ENCODE assay signal across 20 cellular contexts in genomic region chr2:50648031-50648430, GRCh38.
DNase-seq lines count a peak whose midpoint lies in the region; ATAC-seq, FAIRE-seq and TF ChIP-seq lines count a peak whose summit lies in the region.
"Had no signal": no experiment of that assay in that cellular context is flagged by ENCODE, and none has a peak within 500 bp of the region (broad histone marks: within the 10 kb centered on the region; RNA-seq: fewer than 3 reads in every experiment).

No MANE protein-coding gene starts in this region.

- H3K27me3 ChIP-seq in Caco-2 (replicated peaks; ENCODE audit: control insufficient read depth, insufficient read depth, low read length), result no peaks in the 10 kb centered on the region
- H3K27me3 ChIP-seq: BLaER1 had no signal

- H3K9me3 Mint-ChIP-seq in Caco-2 (ENCODE audit: unreplicated experiment), result no peaks in the 10 kb centered on the region

- intact Hi-C loops in Caco-2 (cut with micrococcal nuclease; ENCODE audit: unreplicated experiment) (no loop called here), Right ventricle myocardium superior (cut with DNase I) (no loop called here)

- H3K4me3 Mint-ChIP-seq in Caco-2 (ENCODE audit: unreplicated experiment), result no peak overlapping the region
- H3K4me3 Mint-ChIP-seq: CD4-positive, CD25-positive, alpha-beta regulatory T cell had no signal

- no peaks in the 10 kb centered on the region for H3K36me3 Mint-ChIP-seq in Caco-2 (ENCODE audit: insufficient read depth, unreplicated experiment)
- H3K36me3 Mint-ChIP-seq: CD4-positive, CD25-positive, alpha-beta regulatory T cell had no signal

- no peak for ATAC-seq in Right ventricle myocardium superior (ENCODE audit: poor library complexity)

- TF ChIP-seq CTCF in Caco-2 (IDR thresholded peaks at IDR 0.05; ENCODE audit: insufficient read depth in 1 of 2, low read depth in 1 of 2, low read length in 1 of 2, severe bottlenecking in 1 of 2, unreplicated experiment in 1 of 2), result no peak

- H3K4me1 Mint-ChIP-seq in Caco-2 (ENCODE audit: low read depth, unreplicated experiment), result no peaks in the 10 kb centered on the region
- H3K4me1 Mint-ChIP-seq: CD4-positive, CD25-positive, alpha-beta regulatory T cell had no signal

- no peak overlapping the region for H3K27ac Mint-ChIP-seq in Caco-2 (ENCODE audit: unreplicated experiment)
- H3K27ac Mint-ChIP-seq: CD4-positive, CD25-positive, alpha-beta regulatory T cell had no signal

- DNase-seq in NCI-H2171 treated with DMSO at 0.1 percent for 48 hours (lab: John Stamatoyannopoulos, UW) (peak; percentile 47), NCI-H2171 (lab: John Stamatoyannopoulos, UW) (no peak), astrocyte of the hippocampus (ENCODE audit: low read depth, low spot score) (peak; percentile 4), frontal cortex (ENCODE audit: low spot score in 2 of 2) (no peak), foreskin melanocyte (no peak), Caco-2 (no peak), Right ventricle myocardium superior (no peak)
- DNase-seq: 8988T; AML-193; Calu3; CD4-positive, CD25-positive, alpha-beta regulatory T cell; DMS153; DMS79 treated with DMSO at 0.1 percent for 48 hours; EL; GDM1; IMR-90 had no signal

- CTCF ChIA-PET in Caco-2 (lab: Charles Lee), result no interaction called here

- H3K4me1 ChIP-seq in Caco-2, result no peaks in the 10 kb centered on the region
- H3K4me1 ChIP-seq: BLaER1 had no signal

- POLR2A ChIA-PET in Caco-2 (lab: Charles Lee), result no interaction called here

- peaks cover 4% of the 10 kb centered on the region for H3K27me3 Mint-ChIP-seq in Caco-2 (ENCODE audit: insufficient read depth, unreplicated experiment)
- H3K27me3 Mint-ChIP-seq: CD4-positive, CD25-positive, alpha-beta regulatory T cell had no signal

- no peak overlapping the region for H3K4me3 ChIP-seq in Caco-2 (ENCODE audit: low read depth, low read length)
- H3K4me3 ChIP-seq: BLaER1, HAP-1 had no signal

- H3K9me3 ChIP-seq in Caco-2, result no peaks in the 10 kb centered on the region
- H3K9me3 ChIP-seq: BLaER1, HAP-1 had no signal

- BruUV-seq in Caco-2 (replicated peaks; lab: Mats Ljungman, UMichigan), result no TSS peak

- H3K36me3 ChIP-seq in Caco-2 (ENCODE audit: control insufficient read depth, insufficient read depth, low read length), result no peaks in the 10 kb centered on the region
- H3K36me3 ChIP-seq: BLaER1, HAP-1 had no signal

- peak; percentile 52 for FAIRE-seq in frontal cortex (lab: Jason Lieb, UNC)
- FAIRE-seq: GM12892, H1 had no signal

Comparison
In these comparisons a context has a peak if more than half of its experiments do, and no peak if none do; other contexts are left out.
1. DNase-seq: peak in NCI-H2171 treated with DMSO at 0.1 percent for 48 hours (single experiment) and astrocyte of the hippocampus (single experiment); none in NCI-H2171 (single experiment), frontal cortex (0 of 2), foreskin melanocyte (single experiment), Caco-2 (0 of 2) and Right ventricle myocardium superior (single experiment).